Comparison of ENCODE assay signal across 1 cellular context in genomic region chr17:1199271-1199743, GRCh38.
A peak's percentile ranks its signal among the peaks of the same experiment; 100 is the strongest.
TF ChIP-seq lines count a peak whose summit lies in the region.

No MANE protein-coding gene starts in this region.

TF ChIP-seq in GM12878, 131 proteins besides CTCF, POLR2A, EP300 and RAD21:
- TF ChIP-seq, protein P1, sequence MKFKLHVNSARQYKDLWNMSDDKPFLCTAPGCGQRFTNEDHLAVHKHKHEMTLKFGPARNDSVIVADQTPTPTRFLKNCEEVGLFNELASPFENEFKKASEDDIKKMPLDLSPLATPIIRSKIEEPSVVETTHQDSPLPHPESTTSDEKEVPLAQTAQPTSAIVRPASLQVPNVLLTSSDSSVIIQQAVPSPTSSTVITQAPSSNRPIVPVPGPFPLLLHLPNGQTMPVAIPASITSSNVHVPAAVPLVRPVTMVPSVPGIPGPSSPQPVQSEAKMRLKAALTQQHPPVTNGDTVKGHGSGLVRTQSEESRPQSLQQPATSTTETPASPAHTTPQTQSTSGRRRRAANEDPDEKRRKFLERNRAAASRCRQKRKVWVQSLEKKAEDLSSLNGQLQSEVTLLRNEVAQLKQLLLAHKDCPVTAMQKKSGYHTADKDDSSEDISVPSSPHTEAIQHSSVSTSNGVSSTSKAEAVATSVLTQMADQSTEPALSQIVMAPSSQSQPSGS (IDR thresholded peaks at IDR 0.05; ENCODE audit: low read length) = peak; percentile 26; the same call in 1 of the 2 replicates
- 0 out of 2 replicates have a peak, but pooled peaks have one; percentile 22 for TF ChIP-seq DPF2 (IDR thresholded peaks at IDR 0.05)
- TF ChIP-seq NR2C1 (IDR thresholded peaks at IDR 0.05) = peak; percentile 51
- peak; percentile 34 for TF ChIP-seq MTA2 (IDR thresholded peaks at IDR 0.05; ENCODE audit: low read depth)
- TF ChIP-seq IKZF2 (IDR thresholded peaks at IDR 0.05) = peak in 1 of 2 experiments; percentile 47; a peak in 2 of 4 replicates
- TF ChIP-seq ETV6 (conservative IDR thresholded peaks at IDR 0.05 in 1 of 2, IDR thresholded peaks at IDR 0.05 in 1 of 2; ENCODE audit: borderline replicate concordance in 1 of 2, low read depth in 1 of 2) = 0 out of 4 replicates have a peak, but pooled peaks of 1 of the 2 experiments have one; percentile 36
- peak; percentile 48 for TF ChIP-seq NBN (IDR thresholded peaks at IDR 0.05)
- peak in 1 of 2 experiments; percentile 75; a peak in 2 of 4 replicates for TF ChIP-seq BHLHE40 (IDR thresholded peaks at IDR 0.05; ENCODE audit: borderline replicate concordance in 1 of 2, low read depth in 2 of 2, low read length in 1 of 2)
- peak; percentile 56 for TF ChIP-seq RUNX3 (IDR thresholded peaks at IDR 0.05; ENCODE audit: low read length)
- peak; percentile 31 for TF ChIP-seq MEF2B (IDR thresholded peaks at IDR 0.05; ENCODE audit: partially characterized antibody, poor library complexity, severe bottlenecking)
- 0 out of 2 replicates have a peak, but pooled peaks have one; percentile 38 for TF ChIP-seq MEF2A (IDR thresholded peaks at IDR 0.05; ENCODE audit: insufficient read depth, low read depth, low read length)
- TF ChIP-seq NR2F1 (conservative IDR thresholded peaks at IDR 0.05) = peak; percentile 78
- TF ChIP-seq SMARCA5 (IDR thresholded peaks at IDR 0.05) = peak; percentile 51; the same call in 1 of the 2 replicates
- TF ChIP-seq IKZF1 (conservative IDR thresholded peaks at IDR 0.05) = peak; percentile 16; the same call in 1 of the 2 replicates
- 0 out of 2 replicates have a peak, but pooled peaks have one; percentile 44 for TF ChIP-seq TCF12 (IDR thresholded peaks at IDR 0.05; ENCODE audit: low read depth, low read length)
- peak; percentile 64; the same call in 1 of the 2 replicates for TF ChIP-seq ZNF687 (IDR thresholded peaks at IDR 0.05)
TF ChIP-seq in GM12878: peak in this region for 16; not testable (repeated sequence) for 115.
